ENCODE assay signal across 8 cellular contexts in the genomic region with DNA sequence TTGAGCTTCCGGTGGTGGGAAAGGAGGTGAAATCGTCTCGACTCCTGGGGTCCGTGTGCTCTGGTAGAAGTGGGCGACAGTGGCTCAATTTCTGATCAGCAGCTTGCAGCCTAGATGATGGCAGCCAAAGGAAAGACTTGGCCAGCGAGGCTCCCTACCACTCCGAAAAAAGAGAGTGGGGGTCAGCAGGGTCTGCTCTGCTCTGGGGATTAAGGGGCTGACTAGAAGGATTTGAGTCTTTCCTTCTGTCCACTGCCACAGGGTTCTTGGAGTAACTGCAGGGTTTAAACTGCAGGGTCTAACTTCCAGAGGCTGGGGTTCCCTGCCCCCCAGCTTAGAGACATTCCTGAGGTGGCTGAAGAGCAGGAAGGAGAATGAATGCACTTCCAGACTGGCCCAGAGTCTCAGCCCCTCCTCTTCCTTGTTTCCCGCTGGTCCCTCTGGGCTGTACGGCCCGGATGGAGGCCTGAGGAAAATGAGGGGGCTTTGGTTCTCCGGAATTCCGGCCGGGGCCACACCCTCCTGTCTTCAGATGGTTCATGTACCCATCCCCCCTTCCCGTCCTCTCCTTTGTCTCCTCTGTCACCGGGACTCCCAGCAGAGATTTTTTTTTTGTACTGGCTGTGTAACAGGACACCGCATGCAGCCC. TPM values are rescaled to one million over a fixed set of nuclear protein-coding genes. Genes with fewer than 3 reads are reported as not detected.
DNase-seq lines count a peak whose midpoint lies in the region; ATAC-seq and TF ChIP-seq lines count a peak whose summit lies in the region.

No MANE protein-coding gene starts in this region.

- peaks cover 42% of the 10 kb centered on the region for H3K36me3 Mint-ChIP-seq in HFFc6 (ENCODE audit: low read depth)
- no peaks in the 10 kb centered on the region for H3K36me3 Mint-ChIP-seq in activated CD4-positive, alpha-beta memory T cell treated with anti-CD3 and anti-CD28 coated beads for 36 hours
- no peaks in the 10 kb centered on the region for H3K36me3 Mint-ChIP-seq in glutamatergic neuron (ENCODE audit: unreplicated experiment)

- H3K79me2 ChIP-seq in ACC112 (ENCODE audit: control insufficient read depth, insufficient read depth, low read length, unreplicated experiment): peaks cover 62% of the 10 kb centered on the region

- H2AFZ ChIP-seq in ACC112 (ENCODE audit: low read length, unreplicated experiment): no peak overlapping the region

- WGBS in psoas muscle, 3 donors: 5 to 8% (median 6%) methylated on average over 16 of the region's 16 CpGs

- H3K27ac Mint-ChIP-seq in HFFc6 (peak overlapping the region; percentile 99), glutamatergic neuron (ENCODE audit: unreplicated experiment) (peak overlapping the region; percentile 100)
- peak overlapping the region; percentile 99 for H3K27ac Mint-ChIP-seq in activated CD4-positive, alpha-beta memory T cell treated with anti-CD3 and anti-CD28 coated beads for 36 hours

- ATAC-seq in psoas muscle (peak in 3 of 4 donors; percentile 5 to 13 (median 12)), HG02981 (IDR thresholded peaks at IDR 0.05; ENCODE audit: unreplicated experiment) (no peak), HG03175 (IDR thresholded peaks at IDR 0.05; ENCODE audit: unreplicated experiment) (no peak)

- H3K9me3 ChIP-seq in psoas muscle: no peaks in the 10 kb centered on the region

- CTCF ChIA-PET in activated CD4-positive, alpha-beta memory T cell treated with anti-CD3 and anti-CD28 coated beads for 36 hours (lab: Charles Lee): interaction anchor here (0.6 to 1.7 kb wide), 7 partner anchors 9 to 321 kb away, joined by 3 to 5 read pairs (median 4); no protein-coding TSS in a partner anchor

- intact Hi-C loops in activated CD4-positive, alpha-beta memory T cell treated with anti-CD3 and anti-CD28 coated beads for 36 hours (cut with micrococcal nuclease): loop anchor here (1.0 to 2.0 kb wide), 2 partner anchors 16 to 37 kb away; no protein-coding TSS in a partner anchor
- intact Hi-C loops in psoas muscle (cut with DNase I): loop anchor here in 1 of 2 donors (10.0 kb wide), 1 partner anchor 142 kb away; no protein-coding TSS in a partner anchor

- DNase-seq in HFFc6 (peak; percentile 55), glutamatergic neuron (peak; percentile 80), psoas muscle (peak; percentile 63 to 66), T-helper 9 cell (no peak)
- no peak for DNase-seq in activated CD4-positive, alpha-beta memory T cell treated with anti-CD3 and anti-CD28 coated beads for 36 hours

- peaks cover 7% of the 10 kb centered on the region for H3K27me3 Mint-ChIP-seq in HFFc6 (ENCODE audit: insufficient read depth)
- no peaks in the 10 kb centered on the region for H3K27me3 Mint-ChIP-seq in activated CD4-positive, alpha-beta memory T cell treated with anti-CD3 and anti-CD28 coated beads for 36 hours
- H3K27me3 Mint-ChIP-seq in glutamatergic neuron (ENCODE audit: unreplicated experiment): peaks cover 10% of the 10 kb centered on the region

- H3K4me1 Mint-ChIP-seq in HFFc6 (ENCODE audit: low read depth) (peaks cover 65% of the 10 kb centered on the region), glutamatergic neuron (ENCODE audit: low read depth, unreplicated experiment) (peaks cover 19% of the 10 kb centered on the region)
- H3K4me1 Mint-ChIP-seq in activated CD4-positive, alpha-beta memory T cell treated with anti-CD3 and anti-CD28 coated beads for 36 hours (ENCODE audit: low read depth): peaks cover 32% of the 10 kb centered on the region

- H3K9me3 Mint-ChIP-seq in HFFc6: peaks cover 4% of the 10 kb centered on the region; the same call in 1 of the 2 replicates
- H3K9me3 Mint-ChIP-seq in activated CD4-positive, alpha-beta memory T cell treated with anti-CD3 and anti-CD28 coated beads for 36 hours: no peaks in the 10 kb centered on the region
- peaks cover 7% of the 10 kb centered on the region for H3K9me3 Mint-ChIP-seq in glutamatergic neuron (ENCODE audit: unreplicated experiment)

- peaks cover 70% of the 10 kb centered on the region for H3K4me1 ChIP-seq in ACC112 (ENCODE audit: control insufficient read depth, insufficient read depth, low read length, unreplicated experiment)
- H3K4me1 ChIP-seq in psoas muscle: peaks cover 45% of the 10 kb centered on the region

- H3K36me3 ChIP-seq in ACC112 (ENCODE audit: insufficient read depth, low read length) (peaks cover 6% of the 10 kb centered on the region), psoas muscle (ENCODE audit: insufficient read depth in 1 of 2, low read depth in 1 of 2) (peaks cover 5 to 20% of the 10 kb centered on the region in 2 donors)

- H3K27me3 ChIP-seq in ACC112 (ENCODE audit: insufficient read depth, low read length) (no peaks in the 10 kb centered on the region), psoas muscle (ENCODE audit: insufficient read depth in 3 of 3, low read length in 2 of 3) (no peaks in the 10 kb centered on the region)

- H3K4me3 ChIP-seq in ACC112 (ENCODE audit: low read depth, low read length): peak overlapping the region; percentile 92
- H3K4me3 ChIP-seq in psoas muscle: peak overlapping the region; percentile 99

- H3K27ac ChIP-seq in ACC112 (ENCODE audit: low read depth, low read length) (peak overlapping the region; percentile 94), psoas muscle (peak overlapping the region; percentile 100)

- POLR2A ChIA-PET in activated CD4-positive, alpha-beta memory T cell treated with anti-CD3 and anti-CD28 coated beads for 36 hours (lab: Charles Lee): interaction anchor here (0.8 to 1.7 kb wide), 5 partner anchors 9 to 253 kb away, joined by 3 to 7 read pairs (median 5); no protein-coding TSS in a partner anchor

- TF ChIP-seq CTCF in HFFc6 (IDR thresholded peaks at IDR 0.05): no peak
- TF ChIP-seq CTCF in glutamatergic neuron (IDR thresholded peaks at IDR 0.05; ENCODE audit: partially characterized antibody, unreplicated experiment): no peak
- no peak for TF ChIP-seq CTCF in psoas muscle (IDR thresholded peaks at IDR 0.05)

- H3K4me3 Mint-ChIP-seq in HFFc6 (peak overlapping the region; percentile 99), glutamatergic neuron (ENCODE audit: unreplicated experiment) (peak overlapping the region; percentile 96)
- H3K4me3 Mint-ChIP-seq in activated CD4-positive, alpha-beta memory T cell treated with anti-CD3 and anti-CD28 coated beads for 36 hours: peak overlapping the region; percentile 99

RNA-seq across cellular contexts. Expression of gene SERPINH1, which starts 0.9 kb away (rescaled TPM):
- 100 to 1,000 TPM; 527 to 680 (median 557) TPM for total RNA-seq in HFFc6 (2021; fragmentation: NEBNext Ultra II Directional; extraction: Animal tissue kit (Norgen Biotek cat#: 25700))
- total RNA-seq in activated CD4-positive, alpha-beta memory T cell treated with anti-CD3 and anti-CD28 coated beads for 36 hours: 10 to 100 TPM; 15.2 to 17.4 TPM
- 35.0 TPM for total RNA-seq in glutamatergic neuron (ENCODE audit: unreplicated experiment)
- 10 to 100 TPM; 27.7 to 43.3 (median 31.3) TPM for total RNA-seq in psoas muscle
- polyA plus RNA-seq in psoas muscle: 10 to 100 TPM; 11.6 to 29.8 (median 15.6) TPM

RNA-seq across cellular contexts. Expression of gene GDPD5, which starts 37.2 kb away (rescaled TPM):
- 1 to 10 TPM; 2.5 to 5.7 (median 4.2) TPM for total RNA-seq in HFFc6 (2021; fragmentation: NEBNext Ultra II Directional; extraction: Animal tissue kit (Norgen Biotek cat#: 25700))
- total RNA-seq in activated CD4-positive, alpha-beta memory T cell treated with anti-CD3 and anti-CD28 coated beads for 36 hours: 10 to 100 TPM; 26.5 to 32.0 TPM
- 147 TPM for total RNA-seq in glutamatergic neuron (ENCODE audit: unreplicated experiment)
- 10 to 100 TPM; 10.3 to 16.5 (median 12.7) TPM for total RNA-seq in psoas muscle
- polyA plus RNA-seq in psoas muscle: 10 to 100 TPM in 1 of 3 donors, 1 to 10 TPM in 2; 2.7 to 13.1 (median 6.4) TPM

Comparison
In these comparisons a context has a peak if more than half of its experiments do, and no peak if none do; other contexts are left out.
1. DNase-seq: peak in HFFc6 (single experiment), glutamatergic neuron (single experiment) and psoas muscle (2 of 2); none in activated CD4-positive, alpha-beta memory T cell treated with anti-CD3 and anti-CD28 coated beads for 36 hours (single experiment) and T-helper 9 cell (single experiment).
2. ATAC-seq: peak in psoas muscle (3 of 4); none in HG02981 (single experiment) and HG03175 (single experiment).
3. RNA of gene SERPINH1, which starts 0.9 kb away (total RNA-seq): 527 to 680 TPM in HFFc6; 35.0 TPM in glutamatergic neuron (single experiment), 27.7 to 43.3 TPM in psoas muscle and 15.2 to 17.4 TPM in activated CD4-positive, alpha-beta memory T cell treated with anti-CD3 and anti-CD28 coated beads for 36 hours; every median in the first group is over 10 times any median in the second.
4. Peak in every context shown above with its lines, with median percentiles within 50 percentile points of each other: H3K27ac Mint-ChIP-seq and H3K4me3 Mint-ChIP-seq.